1 cellular context compared by ENCODE assay signal in genomic region chr10:12428447-12429135, GRCh38.
TF ChIP-seq lines count a peak whose summit lies in the region.

No MANE protein-coding gene starts in this region.

TF ChIP-seq in GM23338, 12 proteins besides CTCF, POLR2A, EP300 and RAD21 (continued from another document):
- TF ChIP-seq ZNF462 (CRISPR knock-in tag; IDR thresholded peaks at IDR 0.05), result no peak
- no peak for TF ChIP-seq ZNF331 (CRISPR knock-in tag; IDR thresholded peaks at IDR 0.05; ENCODE audit: low read depth)
- TF ChIP-seq JUNB (IDR thresholded peaks at IDR 0.05; ENCODE audit: unreplicated experiment), result no peak
